13 cellular contexts compared by ENCODE assay signal in the genomic region with DNA sequence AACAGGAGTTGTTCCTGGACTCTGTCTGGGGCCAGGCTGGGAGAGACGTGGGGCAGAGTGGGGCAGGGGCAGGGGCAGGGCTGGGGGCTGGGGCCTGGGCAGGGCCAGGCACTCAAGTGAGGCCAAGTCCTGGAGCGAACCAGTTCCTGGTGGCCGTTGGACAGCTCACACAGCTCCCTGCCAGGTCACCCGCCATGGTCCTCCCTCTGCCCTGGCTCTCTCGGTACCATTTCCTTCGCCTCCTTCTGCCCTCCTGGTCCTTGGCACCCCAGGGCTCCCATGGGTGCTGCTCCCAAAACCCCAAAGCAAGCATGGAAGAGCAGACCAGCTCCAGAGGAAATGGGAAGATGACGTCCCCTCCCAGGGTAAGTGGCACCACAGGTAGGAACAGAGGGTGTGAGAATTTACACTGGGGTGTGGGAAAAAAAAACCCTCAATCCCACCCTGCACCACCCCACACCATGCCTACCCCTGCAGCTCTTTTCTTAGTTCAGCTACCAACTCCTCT.
DNase-seq lines count a peak whose midpoint lies in the region; ATAC-seq and TF ChIP-seq lines count a peak whose summit lies in the region.
"Had no signal": no experiment of that assay in that cellular context is flagged by ENCODE, and none has a peak within 500 bp of the region (broad histone marks: within the 10 kb centered on the region; RNA-seq: fewer than 3 reads in every experiment).

MCCD1 (plus strand) TSS at position 142 of the 508 bp plus-strand sequence; CDS start at position 195, 53 bp downstream.

- peaks cover 53% of the 10 kb centered on the region for H3K36me3 ChIP-seq in neutrophil

- no peaks in the 10 kb centered on the region for H3K27me3 ChIP-seq in neutrophil
- H3K27me3 ChIP-seq: gastroesophageal sphincter had no signal

- no peak within 1 kb of the TSS for H3K4me3 Mint-ChIP-seq in effector memory CD8-positive, alpha-beta T cell

- H3K27ac ChIP-seq in neutrophil = peak within 1 kb of the TSS; percentile 20
- H3K27ac ChIP-seq: gastroesophageal sphincter, VCaP had no signal

- H3K27me3 Mint-ChIP-seq in effector memory CD8-positive, alpha-beta T cell = no peaks in the 10 kb centered on the region

- TF ChIP-seq POLR2A in GM18951 (IDR thresholded peaks at IDR 0.05; ENCODE audit: extremely low read depth, insufficient read depth, insufficient read length) = peak; percentile 19

- peak within 1 kb of the TSS; percentile 84 to 85 for H3K27ac Mint-ChIP-seq in effector memory CD8-positive, alpha-beta T cell

- peaks cover 14 to 26% of the 10 kb centered on the region in 2 donors for H3K4me1 Mint-ChIP-seq in effector memory CD8-positive, alpha-beta T cell (ENCODE audit: low read depth in 2 of 2)

- H3K9me3 ChIP-seq in neutrophil = no peaks in the 10 kb centered on the region
- H3K9me3 ChIP-seq: gastroesophageal sphincter had no signal

- in situ Hi-C loops in GM18951 (cut with MboI; ENCODE audit: low sequenced_read_pairs, unreplicated experiment) (no loop called here), KBM-7 (cut with MboI; ENCODE audit: low pct_unique_long_range_greater_than_20kb, low sequenced_read_pairs) (no loop called here)

- peak; percentile 5 for ATAC-seq in effector memory CD8-positive, alpha-beta T cell (replicated peaks)
- ATAC-seq: gastroesophageal sphincter, sciatic nerve had no signal

- peak; percentile 6 for DNase-seq in NAMALWA (ENCODE audit: low spot score)
- no peak for DNase-seq in effector memory CD8-positive, alpha-beta T cell
- DNase-seq in KBM-7 = no peak
- no peak for DNase-seq in middle frontal gyrus (ENCODE audit: extremely low spot score, low spot score)
- no peak for DNase-seq in anterior cingulate cortex (lab: John Stamatoyannopoulos, UW)
- DNase-seq: activated gamma-delta T cell, NCI-H1417 treated with DMSO at 0.1 percent for 48 hours had no signal

- no peaks in the 10 kb centered on the region for H3K4me1 ChIP-seq in neutrophil (ENCODE audit: control insufficient read depth in 1 of 2, insufficient read depth in 1 of 2, low read depth in 1 of 2, low read length in 1 of 2)
- H3K4me1 ChIP-seq: gastroesophageal sphincter had no signal

- H3K36me3 Mint-ChIP-seq in effector memory CD8-positive, alpha-beta T cell (ENCODE audit: insufficient read depth) = peaks cover 50% of the 10 kb centered on the region

- TF ChIP-seq CTCF in neutrophil (IDR thresholded peaks at IDR 0.05) = no peak

- H3K9me3 Mint-ChIP-seq in effector memory CD8-positive, alpha-beta T cell = no peaks in the 10 kb centered on the region

- no peak within 1 kb of the TSS for H3K4me3 ChIP-seq in neutrophil (ENCODE audit: low read depth in 1 of 2, low read length in 1 of 2)
- H3K4me3 ChIP-seq: gastroesophageal sphincter, lung had no signal
